Comparison of ENCODE assay signal across 8 cellular contexts in the genomic region with DNA sequence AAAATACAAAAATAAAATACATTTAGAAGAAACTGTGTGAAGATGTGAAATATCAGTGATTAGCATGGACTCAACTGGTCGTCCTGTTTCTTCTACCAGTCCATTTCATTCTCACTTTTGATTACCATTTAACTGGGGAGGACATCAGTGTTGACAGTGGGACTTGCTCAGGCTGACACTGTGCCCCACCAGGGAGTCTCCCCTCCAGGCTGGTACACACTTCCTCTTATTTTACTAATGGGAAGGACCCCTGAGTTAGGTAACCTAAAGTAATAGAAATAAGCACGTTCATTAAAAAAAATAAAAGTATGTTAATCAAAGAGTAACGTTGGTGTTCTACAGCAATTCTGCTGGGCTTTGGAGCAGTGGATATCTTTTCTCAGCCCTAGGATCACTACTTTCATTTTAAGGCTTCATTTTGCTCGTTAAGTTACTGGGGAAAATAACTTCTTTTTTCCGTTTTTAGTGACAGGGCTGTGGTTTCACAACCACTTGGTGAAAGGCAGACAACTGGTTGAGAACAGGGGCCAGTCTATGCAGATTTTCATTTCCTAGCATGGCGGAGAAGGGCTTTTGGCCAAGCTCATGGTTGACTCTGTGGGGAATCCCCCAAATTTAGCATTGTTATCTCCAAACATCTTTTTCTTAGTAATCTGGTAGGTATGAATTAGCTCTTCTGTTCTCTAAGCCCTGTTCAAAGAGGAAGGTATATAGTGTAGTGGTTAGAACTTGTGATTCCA. TPM values are rescaled to one million over a fixed set of nuclear protein-coding genes. Genes with fewer than 3 reads are reported as not detected.
DNase-seq lines count a peak whose midpoint lies in the region; ATAC-seq and TF ChIP-seq lines count a peak whose summit lies in the region.

No MANE protein-coding gene starts in this region.

- peak overlapping the region; percentile 95 for H3K4me3 Mint-ChIP-seq in activated naive CD4-positive, alpha-beta T cell treated with anti-CD3 and anti-CD28 coated beads, Interleukin-2, amount 10 ng/mL, durations not matched to agents 7 days and 5 days

- peaks cover 21% of the 10 kb centered on the region for H3K36me3 ChIP-seq in OCI-LY7 (ENCODE audit: insufficient read depth, low read length)

- no peaks in the 10 kb centered on the region for H4K20me1 ChIP-seq in OCI-LY7 (ENCODE audit: insufficient read depth, low read length)

- no TSS peak for BruUV-seq in OCI-LY7 (replicated peaks; lab: Mats Ljungman, UMichigan)

- no peak for TF ChIP-seq CTCF in GM13976 (IDR thresholded peaks at IDR 0.05; ENCODE audit: borderline replicate concordance, control extremely low read depth, extremely low read depth, insufficient read depth, missing control alignments)
- TF ChIP-seq CTCF in OCI-LY7 (conservative IDR thresholded peaks at IDR 0.05; ENCODE audit: low read length), result no peak

- peak overlapping the region; percentile 74 for H3K27ac ChIP-seq in OCI-LY7 (ENCODE audit: low read depth, low read length, poor library complexity, severe bottlenecking)

- CTCF ChIA-PET in OCI-LY7 (lab: Charles Lee; ENCODE audit: unreplicated experiment), result interaction anchor here (1.4 kb wide), 1 partner anchor 81 kb away, joined by 3 read pairs; no protein-coding TSS in a partner anchor
- CTCF ChIA-PET in activated naive CD4-positive, alpha-beta T cell treated with anti-CD3 and anti-CD28 coated beads, Interleukin-2, amount 10 ng/mL, durations not matched to agents 7 days and 5 days (lab: Charles Lee), result interaction anchor here (0.6 to 1.5 kb wide), 7 partner anchors 9 to 399 kb away, joined by 3 to 4 read pairs (median 3); no protein-coding TSS in a partner anchor

- no peaks in the 10 kb centered on the region for H3K9me3 ChIP-seq in OCI-LY7 (ENCODE audit: low read length)

- H3K4me3 ChIP-seq in OCI-LY7 (ENCODE audit: low read depth, low read length, poor library complexity, severe bottlenecking), result peak overlapping the region; percentile 99

- peaks cover 6% of the 10 kb centered on the region for H3K27me3 Mint-ChIP-seq in activated naive CD4-positive, alpha-beta T cell treated with anti-CD3 and anti-CD28 coated beads, Interleukin-2, amount 10 ng/mL, durations not matched to agents 7 days and 5 days

- H3K9me2 ChIP-seq in OCI-LY7 (ENCODE audit: insufficient read depth, low read length), result no peaks in the 10 kb centered on the region

- DNase-seq in GM13976 (ENCODE audit: low spot score) (peak; percentile 67), OCI-LY7 (ENCODE audit: low spot score) (peak; percentile 53), C1 segment of cervical spinal cord (lab: John Stamatoyannopoulos, UW) (no peak), HUDEP-2 (lab: John Stamatoyannopoulos, UW; ENCODE audit: unreplicated experiment in 76 of 76) (no peak), HuH-7.5 (ENCODE audit: low spot score) (no peak)
- DNase-seq in activated naive CD4-positive, alpha-beta T cell treated with anti-CD3 and anti-CD28 coated beads, Interleukin-2, amount 10 ng/mL, durations not matched to agents 7 days and 5 days, result peak; percentile 68
- peak in 2 of 3 donors; percentile 9 to 12 for DNase-seq in stimulated activated CD4-positive, alpha-beta T cell treated with anti-CD3 and anti-CD28 coated beads, TNF-alpha, amount 100 ng/mL, for 1 hour (ENCODE audit: low read depth in 3 of 3, low spot score in 1 of 3)

- POLR2A ChIA-PET in OCI-LY7 (lab: Charles Lee), result interaction anchor here (0.6 to 1.8 kb wide), 10 partner anchors 8 to 60 kb away, joined by 3 to 7 read pairs (median 4); no protein-coding TSS in a partner anchor

- in situ Hi-C loops in GM13976 (cut with MboI; ENCODE audit: low sequenced_read_pairs, unreplicated experiment), result no loop called here

- H3K27ac Mint-ChIP-seq in activated naive CD4-positive, alpha-beta T cell treated with anti-CD3 and anti-CD28 coated beads, Interleukin-2, amount 10 ng/mL, durations not matched to agents 7 days and 5 days, result peak overlapping the region; percentile 88

- peak; percentile 74 for ATAC-seq in HG02763 (IDR thresholded peaks at IDR 0.05; ENCODE audit: unreplicated experiment)

- H3K4me1 Mint-ChIP-seq in activated naive CD4-positive, alpha-beta T cell treated with anti-CD3 and anti-CD28 coated beads, Interleukin-2, amount 10 ng/mL, durations not matched to agents 7 days and 5 days, result peaks cover 40% of the 10 kb centered on the region

- peaks cover 37% of the 10 kb centered on the region for H3K4me1 ChIP-seq in OCI-LY7 (ENCODE audit: insufficient read depth, low read length, poor library complexity, severe bottlenecking)

- intact Hi-C loops in OCI-LY7 (cut with micrococcal nuclease; ENCODE audit: unreplicated experiment), result loop anchor here (2.0 to 5.0 kb wide), 3 partner anchors 21 to 201 kb away; partner anchors contain the start of genes CBX3 and HNRNPA2B1

- H3K4me2 ChIP-seq in OCI-LY7 (ENCODE audit: low read length), result peak overlapping the region; percentile 94

- H3K36me3 Mint-ChIP-seq in activated naive CD4-positive, alpha-beta T cell treated with anti-CD3 and anti-CD28 coated beads, Interleukin-2, amount 10 ng/mL, durations not matched to agents 7 days and 5 days, result peaks cover 13% of the 10 kb centered on the region

- peaks cover 47% of the 10 kb centered on the region; the same call in 1 of the 2 replicates for H3K79me2 ChIP-seq in OCI-LY7 (ENCODE audit: insufficient read depth, low read depth, low read length)

- no peaks in the 10 kb centered on the region for H3K9me3 Mint-ChIP-seq in activated naive CD4-positive, alpha-beta T cell treated with anti-CD3 and anti-CD28 coated beads, Interleukin-2, amount 10 ng/mL, durations not matched to agents 7 days and 5 days

- peak overlapping the region; percentile 25; the same call in 1 of the 2 replicates for H2AFZ ChIP-seq in OCI-LY7 (ENCODE audit: low read length)

RNA-seq across cellular contexts. Expression of gene SNX10, which starts 2.1 kb away (rescaled TPM):
- total RNA-seq in OCI-LY7 (2014; rRNA removed; shearing (Covaris generic)), result 14.3 and 14.5 TPM in 2 replicates
- total RNA-seq in OCI-LY7 (2022), result 31.6 and 32.9 TPM in 2 replicates

Comparison
In these comparisons a context has a peak if more than half of its experiments do, and no peak if none do; other contexts are left out.
1. DNase-seq: peak in GM13976 (single experiment), OCI-LY7 (single experiment), activated naive CD4-positive, alpha-beta T cell treated with anti-CD3 and anti-CD28 coated beads, Interleukin-2, amount 10 ng/mL, durations not matched to agents 7 days and 5 days (single experiment) and stimulated activated CD4-positive, alpha-beta T cell treated with anti-CD3 and anti-CD28 coated beads, TNF-alpha, amount 100 ng/mL, for 1 hour (2 of 3); none in C1 segment of cervical spinal cord (0 of 14), HUDEP-2 (0 of 76) and HuH-7.5 (single experiment).